ENCODE assay signal across 36 cellular contexts in genomic region chr2:122542236-122542635, GRCh38.
"Had no signal": no experiment of that assay in that cellular context is flagged by ENCODE, and none has a peak within 500 bp of the region (broad histone marks: within the 10 kb centered on the region; RNA-seq: fewer than 3 reads in every experiment).

No MANE protein-coding gene starts in this region.

- H3K36me3 ChIP-seq: MG63 had no signal

- H3K27me3 ChIP-seq: MG63 had no signal

- H3K9me3 ChIP-seq: MG63 had no signal

- DNase-seq: Kasumi-1, MG63, MM.1S, MV-4-11, NCI-H1048, NCI-H1092, NCI-H1092 treated with DMSO at 0.1 percent for 48 hours, NCI-H1105, NCI-H1105 treated with DMSO at 0.1 percent for 48 hours, NCI-H1417, NCI-H1417 treated with DMSO at 0.1 percent for 48 hours, NCI-H1436, NCI-H1436 treated with DMSO at 0.1 percent for 48 hours, NCI-H146, NCI-H1694, NCI-H1694 treated with DMSO at 0.1 percent for 48 hours, NCI-H187, NCI-H187 treated with DMSO at 0.1 percent for 48 hours, NCI-H1930, NCI-H2029, NCI-H2029 treated with DMSO at 0.1 percent for 48 hours, NCI-H2081, NCI-H2081 treated with DMSO at 0.1 percent for 48 hours, NCI-H2107, NCI-H2171, NCI-H2171 treated with DMSO at 0.1 percent for 48 hours, NCI-H2227 treated with DMSO at 0.1 percent for 48 hours, NCI-H226, NCI-H345, NCI-H446, NCI-H446 treated with DMSO at 0.1 percent for 48 hours, NCI-H510A, NCI-H510A treated with DMSO at 0.1 percent for 48 hours, NCI-H524, NCI-H524 treated with DMSO at 0.1 percent for 48 hours, NCI-H526 had no signal

- H3K4me3 ChIP-seq: MG63 had no signal
